ENCODE assay signal across 24 cellular contexts in the genomic region with DNA sequence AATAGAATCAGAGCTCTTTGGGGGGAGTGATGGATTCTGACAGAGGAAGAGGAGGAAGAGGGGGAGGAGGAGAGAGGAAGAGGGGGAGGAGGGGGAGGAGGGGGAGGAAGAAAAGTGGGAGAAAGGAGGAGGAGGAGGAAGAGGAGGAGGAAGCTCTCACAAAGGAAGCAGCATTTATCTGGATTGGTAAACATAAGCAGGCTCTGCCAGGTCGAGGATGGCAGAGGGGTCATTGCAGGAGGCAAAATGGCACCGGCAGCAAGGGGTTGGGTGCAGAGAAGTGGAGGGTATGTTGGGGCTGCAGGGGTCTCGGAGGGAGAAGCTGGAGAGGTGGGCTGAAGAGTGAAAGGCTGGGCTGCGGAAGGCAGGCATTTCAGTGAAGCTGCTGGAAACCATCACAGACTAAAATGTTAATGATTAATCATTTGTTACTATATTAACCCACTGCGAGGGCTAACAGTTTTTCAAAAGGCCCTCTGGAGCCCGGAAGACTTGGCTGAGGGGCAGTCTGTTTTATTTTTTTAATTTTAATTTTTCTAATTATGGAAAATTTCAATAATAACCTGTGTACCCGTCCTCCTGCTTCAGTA. TPM values are rescaled to one million over a fixed set of nuclear protein-coding genes. Genes with fewer than 3 reads are reported as not detected.
A peak's percentile ranks its signal among the peaks of the same experiment; 100 is the strongest.
DNase-seq lines count a peak whose midpoint lies in the region; ATAC-seq, FAIRE-seq and TF ChIP-seq lines count a peak whose summit lies in the region.
"Had no signal": no experiment of that assay in that cellular context is flagged by ENCODE, and none has a peak within 500 bp of the region (broad histone marks: within the 10 kb centered on the region; RNA-seq: fewer than 3 reads in every experiment).

No MANE protein-coding gene starts in this region.

- TF ChIP-seq CTCF in A549 (IDR thresholded peaks at IDR 0.05) (no peak), GM20000 (IDR thresholded peaks at IDR 0.05; ENCODE audit: extremely low read depth, missing control alignments) (no peak), liver (IDR thresholded peaks at IDR 0.05; ENCODE audit: low read depth, low read length, missing input control) (no peak)
- no peak for TF ChIP-seq CTCF in CD8-positive, alpha-beta T cell (IDR thresholded peaks at IDR 0.05)

- TF ChIP-seq POLR2A in A549 (IDR thresholded peaks at IDR 0.05; ENCODE audit: low read length), result no peak

- 8% methylated on average over 7 of the region's 7 CpGs for WGBS in A549 (ENCODE audit: missing lambda C conversion rate)
- 23% methylated on average over 7 of the region's 7 CpGs for WGBS in liver

- peaks cover 4% of the 10 kb centered on the region for H3K4me1 Mint-ChIP-seq in CD8-positive, alpha-beta T cell (ENCODE audit: low read depth)

- H3K36me3 ChIP-seq in duodenal mucosa (ENCODE audit: control insufficient read depth in 1 of 2, insufficient read depth in 2 of 2, low read length in 2 of 2) (no peaks in the 10 kb centered on the region), liver (ENCODE audit: control insufficient read depth in 4 of 4, insufficient read depth in 3 of 4, low read depth in 1 of 4, low read length in 3 of 4) (no peaks in the 10 kb centered on the region)
- no peaks in the 10 kb centered on the region for H3K36me3 ChIP-seq in CD8-positive, alpha-beta T cell (ENCODE audit: insufficient read depth, low read length)
- H3K36me3 ChIP-seq: adrenal gland, esophagus squamous epithelium, upper lobe of left lung had no signal

- H3K27me3 ChIP-seq in duodenal mucosa (ENCODE audit: control insufficient read depth in 1 of 2, insufficient read depth in 2 of 2, low read length in 2 of 2), result no peaks in the 10 kb centered on the region
- no peaks in the 10 kb centered on the region for H3K27me3 ChIP-seq in liver (ENCODE audit: control insufficient read depth in 4 of 4, insufficient read depth in 4 of 4, low read length in 3 of 4)
- no peaks in the 10 kb centered on the region for H3K27me3 ChIP-seq in CD8-positive, alpha-beta T cell (ENCODE audit: insufficient read depth, low read length)
- H3K27me3 ChIP-seq: adrenal gland, esophagus squamous epithelium, upper lobe of left lung had no signal

- peak overlapping the region in 1 of 2 donors; percentile 57 for H3K9ac ChIP-seq in duodenal mucosa (ENCODE audit: low read depth in 1 of 2, low read length in 2 of 2)
- peak overlapping the region in 1 of 2 donors; percentile 64 for H3K9ac ChIP-seq in liver (ENCODE audit: low read depth in 1 of 2, low read length in 2 of 2)

- DNase-seq in A549 (ENCODE audit: low read depth in 1 of 2, low spot score in 1 of 2) (peak in 1 of 2 experiments; percentile 35), GM20000 (ENCODE audit: low spot score) (peak; percentile 39), H4 (ENCODE audit: low spot score) (no peak)
- no peak for DNase-seq in CD8-positive, alpha-beta T cell
- DNase-seq in activated CD4-positive, CD25-positive, alpha-beta regulatory T cell (lab: John Stamatoyannopoulos, UW), result no peak
- DNase-seq: activated CD4-positive, alpha-beta T cell treated with anti-CD3 and anti-CD28 coated beads, Interleukin-2, amount 50 U/mL, for 1 hour; activated CD8-positive, alpha-beta memory T cell treated with anti-CD3 and anti-CD28 coated beads, Interleukin-2, amount 50 U/mL, for 48 hours; activated gamma-delta T cell; DND-41; esophagus squamous epithelium; NCI-H1105; NCI-H2081 treated with DMSO at 0.1 percent for 48 hours; NCI-H510A treated with DMSO at 0.1 percent for 48 hours; stimulated activated CD4-positive, alpha-beta T cell treated with anti-CD3 and anti-CD28 coated beads, Interleukin-2, amount 100 ng/mL, for 48 hours; SW 1271; upper lobe of left lung had no signal

- no peak for TF ChIP-seq RAD21 in A549 (conservative IDR thresholded peaks at IDR 0.05 in 1 of 2, IDR thresholded peaks at IDR 0.05 in 1 of 2)
- TF ChIP-seq RAD21 in liver (IDR thresholded peaks at IDR 0.05), result no peak

- no peaks in the 10 kb centered on the region for H3K9me3 Mint-ChIP-seq in CD8-positive, alpha-beta T cell
- H3K9me3 Mint-ChIP-seq: GM23338 had no signal

- H3K4me3 Mint-ChIP-seq in CD8-positive, alpha-beta T cell, result no peak overlapping the region
- H3K4me3 Mint-ChIP-seq: GM23338 had no signal

- H3K4me2 ChIP-seq in A549, result peak overlapping the region; percentile 78
- H3K4me2 ChIP-seq: GM23338 had no signal

- ATAC-seq in A549 (peak in 1 of 2 experiments; percentile 56; a peak in 3 of 6 replicates), HG03139 (IDR thresholded peaks at IDR 0.05; ENCODE audit: unreplicated experiment) (no peak)
- no peak for ATAC-seq in CD8-positive, alpha-beta T cell
- ATAC-seq: GM23338 had no signal

- TF ChIP-seq EP300 in A549 (IDR thresholded peaks at IDR 0.05), result no peak

- H3K9me3 ChIP-seq in A549 (no peaks in the 10 kb centered on the region), duodenal mucosa (ENCODE audit: control insufficient read depth in 1 of 2, low read length in 2 of 2) (no peaks in the 10 kb centered on the region), liver (ENCODE audit: control insufficient read depth in 4 of 4, low read length in 3 of 4) (no peaks in the 10 kb centered on the region)
- H3K9me3 ChIP-seq in CD8-positive, alpha-beta T cell (ENCODE audit: low read length), result no peaks in the 10 kb centered on the region
- H3K9me3 ChIP-seq: adrenal gland, esophagus squamous epithelium, upper lobe of left lung had no signal

- H3K27ac ChIP-seq in A549 (peak overlapping the region; percentile 82 to 91), duodenal mucosa (ENCODE audit: low read depth, low read length) (no peak overlapping the region), liver (ENCODE audit: low read depth in 1 of 2, low read length in 2 of 2) (peak overlapping the region; percentile 66 to 79)
- no peak overlapping the region for H3K27ac ChIP-seq in CD8-positive, alpha-beta T cell (ENCODE audit: low read depth, low read length)
- H3K27ac ChIP-seq: esophagus squamous epithelium, RWPE1, skin epidermis, upper lobe of left lung had no signal

- H3K4me1 ChIP-seq in A549 (peaks cover 17% of the 10 kb centered on the region), duodenal mucosa (ENCODE audit: control insufficient read depth in 1 of 2, insufficient read depth in 2 of 2, low read length in 2 of 2) (peaks cover 0 to 5% of the 10 kb centered on the region in 2 donors), liver (ENCODE audit: control insufficient read depth in 4 of 4, insufficient read depth in 4 of 4, low read length in 3 of 4) (peaks cover 0 to 14% (median 12%) of the 10 kb centered on the region in 4 donors)
- H3K4me1 ChIP-seq in CD8-positive, alpha-beta T cell (ENCODE audit: insufficient read depth, low read length), result no peaks in the 10 kb centered on the region

- CTCF ChIA-PET in A549 (lab: Yijun Ruan, JAX), result interaction anchor here (1.1 to 2.2 kb wide), 2 partner anchors 268 to 269 kb away, joined by 3 to 7 read pairs; no protein-coding TSS in a partner anchor
- CTCF ChIA-PET in CD8-positive, alpha-beta T cell (lab: Charles Lee), result interaction anchor here (0.9 kb wide), 1 partner anchor 270 kb away, joined by 3 read pairs; no protein-coding TSS in a partner anchor

- no peak overlapping the region for H3K27ac Mint-ChIP-seq in CD8-positive, alpha-beta T cell
- H3K27ac Mint-ChIP-seq: GM23338 had no signal

- no peak for FAIRE-seq in A549 (lab: Jason Lieb, UNC)

- H3K4me3 ChIP-seq in A549 (0 out of 3 replicates have a peak overlapping the region, but pooled peaks have one; percentile 10), duodenal mucosa (ENCODE audit: low read depth in 1 of 2, low read length in 2 of 2) (peak overlapping the region; percentile 54 to 61), liver (ENCODE audit: low read depth in 1 of 3, low read length in 3 of 3) (peak overlapping the region; percentile 43 to 75 (median 72))
- no peak overlapping the region for H3K4me3 ChIP-seq in CD8-positive, alpha-beta T cell (ENCODE audit: low read depth, low read length)
- H3K4me3 ChIP-seq: adrenal gland, esophagus squamous epithelium, GM23338, lung, skin epidermis, upper lobe of left lung had no signal

- H3K36me3 Mint-ChIP-seq in CD8-positive, alpha-beta T cell, result no peaks in the 10 kb centered on the region

- intact Hi-C loops in CD8-positive, alpha-beta T cell (cut with DNase I, micrococcal nuclease), result no loop called here

- no peaks in the 10 kb centered on the region for H3K27me3 Mint-ChIP-seq in CD8-positive, alpha-beta T cell (ENCODE audit: low read depth)

- POLR2A ChIA-PET in A549 (lab: Yijun Ruan, JAX), result no interaction called here
- POLR2A ChIA-PET in CD8-positive, alpha-beta T cell (lab: Charles Lee), result no interaction called here

TF ChIP-seq in A549, 52 proteins besides CTCF, POLR2A, EP300 and RAD21:
- no peak for TF ChIP-seq EHF (CRISPR knock-in tag; IDR thresholded peaks at IDR 0.05)
- TF ChIP-seq NPAS2 (CRISPR knock-in tag; IDR thresholded peaks at IDR 0.05; ENCODE audit: borderline replicate concordance), result no peak
- TF ChIP-seq HDAC2 (IDR thresholded peaks at IDR 0.05), result no peak
- TF ChIP-seq FOSB (CRISPR knock-in tag; IDR thresholded peaks at IDR 0.05), result no peak

TF ChIP-seq in liver, 16 proteins besides CTCF, POLR2A, EP300 and RAD21 (continues in another document):
- TF ChIP-seq, protein P1, sequence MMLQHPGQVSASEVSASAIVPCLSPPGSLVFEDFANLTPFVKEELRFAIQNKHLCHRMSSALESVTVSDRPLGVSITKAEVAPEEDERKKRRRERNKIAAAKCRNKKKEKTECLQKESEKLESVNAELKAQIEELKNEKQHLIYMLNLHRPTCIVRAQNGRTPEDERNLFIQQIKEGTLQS (IDR thresholded peaks at IDR 0.05), result no peak
- no peak for TF ChIP-seq JUND (IDR thresholded peaks at IDR 0.05)

RNA-seq across cellular contexts. Expression of a gene that starts 24.7 kb away (rescaled TPM):
- polyA plus RNA-seq in A549 (2011; rRNA removed) (3,255 and 3,850 TPM in 2 replicates), A549 (2017; fragmentation: RNase III; extraction: RNeasy Plus Mini Kit Qiagen cat#74134 plus additional on column Dnase treatment) (2,037 to 2,646 TPM (median 2,486 TPM) in 3 replicates), liver (1,000 to 10,000 TPM; 1,578 to 2,885 TPM)
- polyA plus RNA-seq in A549 (2012; cell fraction: cytosol; rRNA removed), result 831 and 881 TPM in 2 replicates
- 235 and 371 TPM in 2 replicates for polyA plus RNA-seq in A549 (2012; cell fraction: nucleus; rRNA removed)
- 744 and 954 TPM in 2 replicates for polyA minus RNA-seq in A549 (2011; rRNA and poly(A)+ RNA removed)
- 1,000 to 10,000 TPM; 1,382 to 2,052 TPM for total RNA-seq in liver
- total RNA-seq in H4 (2014; rRNA removed; shearing (Covaris generic)), result 2,361 and 2,437 TPM in 2 replicates
- 1,000 to 10,000 TPM; 8,260 to 8,503 TPM for total RNA-seq in CD8-positive, alpha-beta T cell

Comparison
In these comparisons a context has a peak if more than half of its experiments do, and no peak if none do; other contexts are left out.
1. H3K27ac ChIP-seq: peak in A549 (2 of 2) and liver (2 of 2); none in duodenal mucosa (single experiment) and CD8-positive, alpha-beta T cell (single experiment).